ENCODE assay signal across 8 cellular contexts in the genomic region with DNA sequence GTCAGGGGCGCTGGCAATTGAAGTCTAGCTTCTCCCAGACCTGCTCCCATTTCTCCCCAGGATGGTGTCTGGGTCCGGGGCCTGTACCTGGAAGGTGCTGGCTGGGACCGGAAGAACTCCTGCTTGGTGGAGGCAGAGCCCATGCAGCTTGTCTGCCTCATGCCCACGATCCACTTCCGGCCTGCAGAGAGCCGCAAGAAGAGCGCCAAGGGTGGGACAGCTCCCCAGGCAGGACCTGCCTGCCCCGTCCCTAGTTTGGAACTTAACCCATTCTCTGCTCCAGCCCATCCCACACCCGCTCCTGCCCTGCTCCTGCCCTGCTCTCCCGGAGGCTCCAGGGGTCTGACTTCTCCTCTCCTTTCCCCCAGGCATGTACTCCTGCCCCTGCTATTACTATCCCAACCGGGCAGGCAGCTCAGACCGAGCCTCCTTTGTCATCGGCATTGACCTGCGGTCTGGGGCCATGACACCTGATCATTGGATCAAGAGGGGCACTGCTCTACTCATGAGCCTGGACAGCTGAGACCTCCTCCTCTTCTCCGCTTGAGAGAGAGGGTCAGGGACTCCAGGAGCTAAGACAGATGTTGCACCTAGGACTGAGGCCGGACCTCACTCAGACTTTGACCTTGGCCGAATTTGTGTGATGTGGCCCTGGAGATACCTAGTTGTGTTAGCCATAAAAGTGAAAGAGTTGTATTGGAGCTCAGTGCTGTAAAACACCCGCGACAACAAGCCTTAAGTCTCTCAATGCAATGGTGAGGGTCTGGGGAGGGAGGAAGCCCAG. TPM values are rescaled to one million over a fixed set of nuclear protein-coding genes. Genes with fewer than 3 reads are reported as not detected.
DNase-seq lines count a peak whose midpoint lies in the region; ATAC-seq and TF ChIP-seq lines count a peak whose summit lies in the region.

No MANE protein-coding gene starts in this region.

- H3K27ac ChIP-seq in AG04450 (ENCODE audit: low read depth, low read length) (no peak overlapping the region), colonic mucosa (peak overlapping the region; percentile 100)
- H3K27ac ChIP-seq in naive thymus-derived CD4-positive, alpha-beta T cell (ENCODE audit: low read depth, low read length), result peak overlapping the region; percentile 96

- intact Hi-C loops in colonic mucosa (cut with DNase I), result loop anchor here (2.0 to 5.0 kb wide), 2 partner anchors 20 to 86 kb away; no protein-coding TSS in a partner anchor
- intact Hi-C loops in naive thymus-derived CD4-positive, alpha-beta T cell (cut with micrococcal nuclease), result loop anchor here (1.0 to 10.0 kb wide), 3 partner anchors 11 to 788 kb away; partner anchors contain the start of genes ACADVL (in 1 of the 2), DLG4 (in 1 of the 2) and SLC16A11 (in 1 of the 2)

- H3K9me3 ChIP-seq in AG04450 (ENCODE audit: control insufficient read depth, insufficient read depth, low read length), result no peaks in the 10 kb centered on the region; the same call in 1 of the 2 replicates
- no peaks in the 10 kb centered on the region for H3K9me3 ChIP-seq in colonic mucosa
- H3K9me3 ChIP-seq in naive thymus-derived CD4-positive, alpha-beta T cell (ENCODE audit: control insufficient read depth in 2 of 3, low read length in 3 of 3), result no peaks in the 10 kb centered on the region

- H3K4me1 Mint-ChIP-seq in naive thymus-derived CD4-positive, alpha-beta T cell, result peaks cover 12 to 41% (median 25%) of the 10 kb centered on the region in 7 donors

- no peaks in the 10 kb centered on the region for H3K36me3 ChIP-seq in colonic mucosa
- peaks cover 0 to 3% (median 0%) of the 10 kb centered on the region in 3 experiments for H3K36me3 ChIP-seq in naive thymus-derived CD4-positive, alpha-beta T cell (ENCODE audit: control insufficient read depth in 2 of 3, insufficient read depth in 3 of 3, low read length in 3 of 3)

- no peaks in the 10 kb centered on the region for H3K36me3 Mint-ChIP-seq in naive thymus-derived CD4-positive, alpha-beta T cell

- peaks cover 15% of the 10 kb centered on the region for H3K4me1 ChIP-seq in colonic mucosa
- peaks cover 19% of the 10 kb centered on the region in 2 donors for H3K4me1 ChIP-seq in naive thymus-derived CD4-positive, alpha-beta T cell (ENCODE audit: control insufficient read depth in 2 of 2, insufficient read depth in 2 of 2, low read length in 2 of 2)

- H3K27ac Mint-ChIP-seq in naive thymus-derived CD4-positive, alpha-beta T cell, result peak overlapping the region; percentile 95 to 100 (median 99)

- no peak for TF ChIP-seq CTCF in AG04450 (IDR thresholded peaks at IDR 0.05; ENCODE audit: low read depth, low read length)
- TF ChIP-seq CTCF in LNCaP clone FGC (IDR thresholded peaks at IDR 0.05; ENCODE audit: control insufficient read depth, extremely low read depth, insufficient read depth), result no peak
- TF ChIP-seq CTCF in colonic mucosa (IDR thresholded peaks at IDR 0.05), result no peak

- H3K4me3 ChIP-seq in AG04450 (ENCODE audit: low read depth, low read length) (peak overlapping the region; percentile 84), LNCaP clone FGC (ENCODE audit: low read depth, low read length) (peak overlapping the region; percentile 62), colonic mucosa (peak overlapping the region; percentile 77)
- peak overlapping the region; percentile 96 for H3K4me3 ChIP-seq in naive thymus-derived CD4-positive, alpha-beta T cell (ENCODE audit: low read length)

- H3K27me3 ChIP-seq in AG04450 (ENCODE audit: control insufficient read depth, insufficient read depth, low read length) (peaks cover 14% of the 10 kb centered on the region), colonic mucosa (no peaks in the 10 kb centered on the region)
- H3K27me3 ChIP-seq in naive thymus-derived CD4-positive, alpha-beta T cell (ENCODE audit: control insufficient read depth in 2 of 2, insufficient read depth in 2 of 2, low read length in 2 of 2), result no peaks in the 10 kb centered on the region

- CTCF ChIA-PET in AG04450 (lab: Charles Lee), result interaction anchor here (0.5 to 2.6 kb wide), 8 partner anchors 8 to 225 kb away, joined by 3 to 8 read pairs (median 4); partner anchors contain the start of gene NAA38
- CTCF ChIA-PET in naive thymus-derived CD4-positive, alpha-beta T cell (lab: Charles Lee), result interaction anchor here (0.5 to 4.4 kb wide), 10 partner anchors 10 to 194 kb away, joined by 3 to 43 read pairs (median 6); partner anchors contain the start of gene NAA38

- no peak for ATAC-seq in naive thymus-derived CD4-positive, alpha-beta T cell
- ATAC-seq in HG03196 (IDR thresholded peaks at IDR 0.05; ENCODE audit: unreplicated experiment), result no peak

- H3K4me3 Mint-ChIP-seq in naive thymus-derived CD4-positive, alpha-beta T cell, result peak overlapping the region; percentile 89 to 99 (median 92)

- peak overlapping the region; percentile 56 to 66 for H3K9ac ChIP-seq in colonic mucosa (ENCODE audit: low read depth in 2 of 2, low read length in 2 of 2)

- POLR2A ChIA-PET in AG04450 (lab: Yijun Ruan, JAX), result interaction anchor here (0.5 to 1.7 kb wide), 6 partner anchors 17 to 134 kb away, joined by 3 to 6 read pairs (median 3); partner anchors contain the start of gene NAA38
- POLR2A ChIA-PET in naive thymus-derived CD4-positive, alpha-beta T cell (lab: Charles Lee), result interaction anchor here (0.9 to 9.7 kb wide), 12 partner anchors 11 to 414 kb away, joined by 3 to 89 read pairs (median 6); partner anchors contain the start of genes CYB5D1, NAA38, POLR2A and RNF227

- no peak for DNase-seq in AG04450 (ENCODE audit: low read depth, low spot score)
- no peak for DNase-seq in LNCaP clone FGC (ENCODE audit: low read depth)
- DNase-seq in colonic mucosa, result peak; percentile 24
- DNase-seq in naive thymus-derived CD4-positive, alpha-beta T cell, result no peak
- no peak for DNase-seq in stimulated activated naive CD4-positive, alpha-beta T cell (lab: John Stamatoyannopoulos, UW)
- DNase-seq in NAMALWA (ENCODE audit: low spot score), result no peak
- DNase-seq in HUDEP-2 (lab: John Stamatoyannopoulos, UW; ENCODE audit: unreplicated experiment in 76 of 76), result no peak

- H3K9me3 Mint-ChIP-seq in naive thymus-derived CD4-positive, alpha-beta T cell, result peaks cover 0 to 6% (median 0%) of the 10 kb centered on the region in 11 donors

- peaks cover 0 to 35% (median 0%) of the 10 kb centered on the region in 5 donors for H3K27me3 Mint-ChIP-seq in naive thymus-derived CD4-positive, alpha-beta T cell

RNA-seq across cellular contexts. Expression of gene KDM6B, which starts 0.8 kb away (rescaled TPM):
- polyA plus RNA-seq in AG04450 (2011; rRNA removed), result 2.0 and 2.4 TPM in 2 replicates
- polyA minus RNA-seq in AG04450 (2011; rRNA and poly(A)+ RNA removed), result 15.3 and 16.4 TPM in 2 replicates
- total RNA-seq in colonic mucosa, result 10 to 100 TPM; 32.7 to 42.6 TPM
- total RNA-seq in naive thymus-derived CD4-positive, alpha-beta T cell, result 100 to 1,000 TPM in 4 of 5 experiments, 10 to 100 TPM in 1; 32.2 to 179 (median 120) TPM
- polyA plus RNA-seq in naive thymus-derived CD4-positive, alpha-beta T cell, result 1 to 10 TPM in 1 of 2 donors, under 1 TPM in 1; 0.95 to 1.5 TPM

RNA-seq across cellular contexts. Expression of gene TMEM88, which starts 21.7 kb away (rescaled TPM):
- 0.29 and 0.45 TPM in 2 replicates for polyA plus RNA-seq in AG04450 (2011; rRNA removed)
- polyA minus RNA-seq in AG04450 (2011; rRNA and poly(A)+ RNA removed), result 0.78 TPM in 1 of 2 replicates, not detected in the other
- total RNA-seq in colonic mucosa, result 1 to 10 TPM; 2.5 to 2.7 TPM
- 10 to 100 TPM in 4 of 5 experiments, under 1 TPM in 1; 0.70 to 32.7 (median 11.6) TPM for total RNA-seq in naive thymus-derived CD4-positive, alpha-beta T cell
- polyA plus RNA-seq in naive thymus-derived CD4-positive, alpha-beta T cell, result not detected

RNA-seq across cellular contexts. Expression of gene NAA38, which starts 24.2 kb away (rescaled TPM):
- polyA plus RNA-seq in AG04450 (2011; rRNA removed), result 49.3 and 59.0 TPM in 2 replicates
- polyA minus RNA-seq in AG04450 (2011; rRNA and poly(A)+ RNA removed), result 10.9 and 15.8 TPM in 2 replicates
- total RNA-seq in colonic mucosa, result 100 to 1,000 TPM in 1 of 2 donors, 10 to 100 TPM in 1; 59.5 to 133 TPM
- 10 to 100 TPM; 22.1 to 63.8 (median 24.9) TPM for total RNA-seq in naive thymus-derived CD4-positive, alpha-beta T cell
- 100 to 1,000 TPM; 113 to 132 TPM for polyA plus RNA-seq in naive thymus-derived CD4-positive, alpha-beta T cell

RNA-seq across cellular contexts. Expression of gene CYB5D1, which starts 24.6 kb away (rescaled TPM):
- 6.9 and 8.1 TPM in 2 replicates for polyA plus RNA-seq in AG04450 (2011; rRNA removed)
- polyA minus RNA-seq in AG04450 (2011; rRNA and poly(A)+ RNA removed), result 5.3 and 8.7 TPM in 2 replicates
- 10 to 100 TPM in 1 of 2 donors, 1 to 10 TPM in 1; 9.4 to 18.2 TPM for total RNA-seq in colonic mucosa
- 10 to 100 TPM in 2 of 5 experiments, 1 to 10 TPM in 3; 8.4 to 14.2 (median 9.5) TPM for total RNA-seq in naive thymus-derived CD4-positive, alpha-beta T cell
- polyA plus RNA-seq in naive thymus-derived CD4-positive, alpha-beta T cell, result 1 to 10 TPM; 7.5 to 7.9 TPM

RNA-seq across cellular contexts. Expression of gene CHD3, which starts 55.4 kb away (rescaled TPM):
- 50.0 and 68.6 TPM in 2 replicates for polyA plus RNA-seq in AG04450 (2011; rRNA removed)
- polyA minus RNA-seq in AG04450 (2011; rRNA and poly(A)+ RNA removed), result 155 and 187 TPM in 2 replicates
- 100 to 1,000 TPM in 1 of 2 donors, 10 to 100 TPM in 1; 56.3 to 108 TPM for total RNA-seq in colonic mucosa
- total RNA-seq in naive thymus-derived CD4-positive, alpha-beta T cell, result 100 to 1,000 TPM; 189 to 417 (median 359) TPM
- 10 to 100 TPM; 12.7 to 39.3 TPM for polyA plus RNA-seq in naive thymus-derived CD4-positive, alpha-beta T cell
